Comparison of ENCODE assay signal across 18 cellular contexts in genomic region chr20:36469973-36470372, GRCh38.
DNase-seq lines count a peak whose midpoint lies in the region; ATAC-seq and TF ChIP-seq lines count a peak whose summit lies in the region.
"Had no signal": no experiment of that assay in that cellular context is flagged by ENCODE, and none has a peak within 500 bp of the region (broad histone marks: within the 10 kb centered on the region; RNA-seq: fewer than 3 reads in every experiment).

No MANE protein-coding gene starts in this region.

- H3K9me3 Mint-ChIP-seq in CD4-positive, alpha-beta T cell: no peaks in the 10 kb centered on the region
- H3K9me3 Mint-ChIP-seq: central memory CD8-positive, alpha-beta T cell; neural progenitor cell had no signal

- ATAC-seq in CD4-positive, alpha-beta T cell (ENCODE audit: poor library complexity): no peak
- no peak for ATAC-seq in T-helper 17 cell
- no peak for ATAC-seq in left lung
- ATAC-seq in gastrocnemius medialis: no peak
- ATAC-seq: activated CD4-positive, CD25-positive, alpha-beta regulatory T cell treated with anti-CD3 and anti-CD28 coated beads, Interleukin-2, amount 50 U/mL, for 24 hours; left lobe of liver had no signal

- H3K4me3 ChIP-seq in left lung (no peak overlapping the region), gastrocnemius medialis (no peak overlapping the region)
- H3K4me3 ChIP-seq: neural progenitor cell, suprapubic skin had no signal

- peak overlapping the region; percentile 35 for H3K27ac Mint-ChIP-seq in CD4-positive, alpha-beta T cell
- peak overlapping the region; percentile 98 for H3K27ac Mint-ChIP-seq in T-helper 17 cell
- H3K27ac Mint-ChIP-seq: activated naive CD8-positive, alpha-beta T cell; neural progenitor cell had no signal

- H3K27me3 ChIP-seq in CD4-positive, alpha-beta T cell (ENCODE audit: control insufficient read depth, insufficient read depth, low read length): no peaks in the 10 kb centered on the region
- H3K27me3 ChIP-seq in left lung: no peaks in the 10 kb centered on the region
- H3K27me3 ChIP-seq in gastrocnemius medialis: no peaks in the 10 kb centered on the region
- H3K27me3 ChIP-seq: neural progenitor cell, suprapubic skin had no signal

- TF ChIP-seq POLR2A in gastrocnemius medialis (IDR thresholded peaks at IDR 0.05): no peak

- no peaks in the 10 kb centered on the region for H3K27me3 Mint-ChIP-seq in CD4-positive, alpha-beta T cell
- no peaks in the 10 kb centered on the region for H3K27me3 Mint-ChIP-seq in T-helper 17 cell
- H3K27me3 Mint-ChIP-seq: activated naive CD8-positive, alpha-beta T cell; central memory CD8-positive, alpha-beta T cell had no signal

- H3K36me3 Mint-ChIP-seq in CD4-positive, alpha-beta T cell (ENCODE audit: low read depth): no peaks in the 10 kb centered on the region
- peaks cover 2% of the 10 kb centered on the region for H3K36me3 Mint-ChIP-seq in T-helper 17 cell (ENCODE audit: low read depth)

- in situ Hi-C loops in gastrocnemius medialis (cut with MboI; ENCODE audit: low sequenced_read_pairs in 4 of 4): loop anchor here in 1 of 4 donors (10.0 kb wide), 1 partner anchor 135 kb away; the partner anchor contains the start of gene RAB5IF

- CTCF ChIA-PET in CD4-positive, alpha-beta T cell (lab: Charles Lee): no interaction called here

- H3K4me1 ChIP-seq in left lung (peaks cover 60 to 96% of the 10 kb centered on the region in 2 donors), gastrocnemius medialis (peaks cover 99 to 100% of the 10 kb centered on the region in 2 donors)

- no peaks in the 10 kb centered on the region for H3K9me3 ChIP-seq in CD4-positive, alpha-beta T cell (ENCODE audit: control insufficient read depth, low read length)
- H3K9me3 ChIP-seq in T-helper 17 cell (ENCODE audit: control insufficient read depth, low read length, poor library complexity, severe bottlenecking) (no peaks in the 10 kb centered on the region), left lung (no peaks in the 10 kb centered on the region), gastrocnemius medialis (no peaks in the 10 kb centered on the region)
- H3K9me3 ChIP-seq: suprapubic skin had no signal

- no peak overlapping the region for H3K4me3 Mint-ChIP-seq in CD4-positive, alpha-beta T cell
- H3K4me3 Mint-ChIP-seq in T-helper 17 cell: no peak overlapping the region
- H3K4me3 Mint-ChIP-seq: activated naive CD8-positive, alpha-beta T cell; central memory CD8-positive, alpha-beta T cell; neural progenitor cell had no signal

- H3K36me3 ChIP-seq in left lung: no peaks in the 10 kb centered on the region
- no peaks in the 10 kb centered on the region for H3K36me3 ChIP-seq in gastrocnemius medialis
- H3K36me3 ChIP-seq: neural progenitor cell, suprapubic skin had no signal

- H3K27ac ChIP-seq in CD4-positive, alpha-beta T cell (ENCODE audit: low read depth, low read length): no peak overlapping the region
- peak overlapping the region; percentile 9 to 57 for H3K27ac ChIP-seq in left lung
- peak overlapping the region; percentile 4 to 100 (median 82) for H3K27ac ChIP-seq in gastrocnemius medialis
- H3K27ac ChIP-seq: neural progenitor cell had no signal

- peaks cover 89% of the 10 kb centered on the region for H3K4me1 Mint-ChIP-seq in CD4-positive, alpha-beta T cell (ENCODE audit: low read depth)
- peaks cover 60% of the 10 kb centered on the region for H3K4me1 Mint-ChIP-seq in T-helper 17 cell

- POLR2A ChIA-PET in CD4-positive, alpha-beta T cell (lab: Charles Lee): no interaction called here

- TF ChIP-seq CTCF in CD4-positive, alpha-beta T cell (IDR thresholded peaks at IDR 0.05): no peak
- TF ChIP-seq CTCF in left lung (IDR thresholded peaks at IDR 0.05) (no peak), gastrocnemius medialis (IDR thresholded peaks at IDR 0.05 in 4 of 5, conservative IDR thresholded peaks at IDR 0.05 in 1 of 5) (no peak)

- no peak for DNase-seq in CD4-positive, alpha-beta T cell
- no peak for DNase-seq in T-helper 17 cell
- no peak for DNase-seq in left lung
- no peak for DNase-seq in gastrocnemius medialis
- no peak for DNase-seq in NCI-H510A treated with DMSO at 0.1 percent for 48 hours (lab: John Stamatoyannopoulos, UW)
- DNase-seq in epidermal melanocyte (ENCODE audit: insufficient read length, low spot score): no peak
- no peak for DNase-seq in SKM-1 (lab: John Stamatoyannopoulos, UW; ENCODE audit: unreplicated experiment)
- no peak for DNase-seq in NOMO-1 treated with DMSO at 0.1 percent for 48 hours (lab: John Stamatoyannopoulos, UW; ENCODE audit: unreplicated experiment)
- DNase-seq: activated T-cell treated with anti-CD3 and anti-CD28 coated beads for 4 hours, erythroblast, NCI-H226, small intestine had no signal

- intact Hi-C loops in CD4-positive, alpha-beta T cell (cut with DNase I, micrococcal nuclease): loop anchor here in 1 of 2 experiments (10.0 kb wide), 2 partner anchors 625 to 1795 kb away; partner anchors contain the start of genes PIGU and RBL1
- intact Hi-C loops in left lung (cut with DNase I) (no loop called here), gastrocnemius medialis (cut with DNase I; ENCODE audit: low total_unique reads) (loop anchor here (10.0 kb wide), 2 partner anchors 275 to 1055 kb away; partner anchors contain the start of genes BLCAP, NDRG3 and NNAT)
